8 cellular contexts compared by ENCODE assay signal in genomic region chr9:129336601-129337286, GRCh38.
DNase-seq lines count a peak whose midpoint lies in the region; ATAC-seq and FAIRE-seq lines count a peak whose summit lies in the region.

No MANE protein-coding gene starts in this region.

- no peak overlapping the region for H3K27ac ChIP-seq in iPS-20b (ENCODE audit: low read length)

- ATAC-seq in HG03139 (IDR thresholded peaks at IDR 0.05; ENCODE audit: unreplicated experiment) = no peak
- no peak for ATAC-seq in HG02938 (IDR thresholded peaks at IDR 0.05; ENCODE audit: unreplicated experiment)

- H3K4me1 ChIP-seq in iPS-20b (ENCODE audit: insufficient read depth, low read length) = peaks cover 28% of the 10 kb centered on the region

- H3K4me3 ChIP-seq in iPS-20b (ENCODE audit: low read length) = peak overlapping the region; percentile 58; the same call in 1 of the 2 replicates

- H3K36me3 ChIP-seq in iPS-20b (ENCODE audit: insufficient read depth, low read depth, low read length) = no peaks in the 10 kb centered on the region

- FAIRE-seq in RCC 7860 (lab: Jason Lieb, UNC) = no peak

- H3K9me3 ChIP-seq in iPS-20b (ENCODE audit: insufficient read depth, low read depth, low read length) = no peaks in the 10 kb centered on the region

- DNase-seq in stimulated activated CD4-positive, alpha-beta T cell treated with anti-CD3 and anti-CD28 coated beads, Interleukin-12 subunit alpha, Interleukin-12 subunit beta, amount 100 ng/mL, for 4 hours = peak; percentile 27
- no peak for DNase-seq in stimulated activated CD4-positive, alpha-beta T cell treated with anti-CD3 and anti-CD28 coated beads, Interleukin-2, amount 100 ng/mL, for 48 hours
- peak in 38 of 58 donors; percentile 24 to 72 (median 52) for DNase-seq in anterior cingulate cortex (lab: John Stamatoyannopoulos, UW)
- peak; percentile 39 to 42 for DNase-seq in stimulated activated CD4-positive, alpha-beta T cell treated with anti-CD3 and anti-CD28 coated beads, Interleukin-2, amount 100 ng/mL, for 24 hours
- DNase-seq in RCC 7860 (ENCODE audit: low spot score) = no peak

- H3K9ac ChIP-seq in iPS-20b (ENCODE audit: low read depth, low read length) = peak overlapping the region; percentile 71; the same call in 1 of the 2 replicates

- H3K27me3 ChIP-seq in iPS-20b (ENCODE audit: insufficient read depth, low read length) = no peaks in the 10 kb centered on the region

Comparison
In these comparisons a context has a peak if more than half of its experiments do, and no peak if none do; other contexts are left out.
1. DNase-seq: peak in stimulated activated CD4-positive, alpha-beta T cell treated with anti-CD3 and anti-CD28 coated beads, Interleukin-12 subunit alpha, Interleukin-12 subunit beta, amount 100 ng/mL, for 4 hours (single experiment), anterior cingulate cortex (38 of 58) and stimulated activated CD4-positive, alpha-beta T cell treated with anti-CD3 and anti-CD28 coated beads, Interleukin-2, amount 100 ng/mL, for 24 hours (2 of 2); none in stimulated activated CD4-positive, alpha-beta T cell treated with anti-CD3 and anti-CD28 coated beads, Interleukin-2, amount 100 ng/mL, for 48 hours (0 of 2) and RCC 7860 (single experiment).